ENCODE assay signal across 23 cellular contexts in genomic region chr9:106625259-106625789, GRCh38.
DNase-seq lines count a peak whose midpoint lies in the region; ATAC-seq and TF ChIP-seq lines count a peak whose summit lies in the region.
"Had no signal": no experiment of that assay in that cellular context is flagged by ENCODE, and none has a peak within 500 bp of the region (broad histone marks: within the 10 kb centered on the region; RNA-seq: fewer than 3 reads in every experiment).

No MANE protein-coding gene starts in this region.

- peak overlapping the region in 3 of 10 donors; percentile 11 to 61 (median 20) for H3K27ac ChIP-seq in heart right ventricle
- H3K27ac ChIP-seq in Karpas-422 (ENCODE audit: low read length): no peak overlapping the region
- H3K27ac ChIP-seq: A549; BLaER1 treated with 17β-estradiol and CSF1 and Interleukin-3, amounts not matched to agents 10 nM and 100 nM had no signal

- H3K4me3 ChIP-seq in heart right ventricle (no peak overlapping the region), Karpas-422 (ENCODE audit: low read length) (no peak overlapping the region)
- H3K4me3 ChIP-seq: A549; BLaER1 treated with 17β-estradiol and CSF1 and Interleukin-3, amounts not matched to agents 10 nM and 100 nM; GM23338 had no signal

- H3K27ac Mint-ChIP-seq in endothelial cell (ENCODE audit: unreplicated experiment): peak overlapping the region; percentile 88
- H3K27ac Mint-ChIP-seq: CD4-positive, alpha-beta T cell; CD8-positive, alpha-beta memory T cell; GM23338; H9 had no signal

- peaks cover 26% of the 10 kb centered on the region for H3K4me1 Mint-ChIP-seq in endothelial cell (ENCODE audit: unreplicated experiment)
- H3K4me1 Mint-ChIP-seq: CD14-positive monocyte; CD8-positive, alpha-beta memory T cell had no signal

- H3K4me3 Mint-ChIP-seq in endothelial cell (ENCODE audit: unreplicated experiment): no peak overlapping the region
- H3K4me3 Mint-ChIP-seq: CD14-positive monocyte; CD4-positive, alpha-beta T cell; CD8-positive, alpha-beta memory T cell; GM23338; H9 had no signal

- ATAC-seq in heart right ventricle: peak in 6 of 8 donors; percentile 61 to 86 (median 69)
- no peak for ATAC-seq in left ventricle myocardium superior
- ATAC-seq: A549, GM23338, HCT116 had no signal

- H3K27me3 ChIP-seq in heart right ventricle (no peaks in the 10 kb centered on the region), Karpas-422 (ENCODE audit: low read length) (no peaks in the 10 kb centered on the region)
- H3K27me3 ChIP-seq: BE2C; BLaER1 treated with 17β-estradiol and CSF1 and Interleukin-3, amounts not matched to agents 10 nM and 100 nM had no signal

- TF ChIP-seq CTCF in heart right ventricle (IDR thresholded peaks at IDR 0.05) (no peak), endothelial cell (IDR thresholded peaks at IDR 0.05; ENCODE audit: unreplicated experiment) (no peak)

- H3K36me3 ChIP-seq in heart right ventricle: no peaks in the 10 kb centered on the region
- no peaks in the 10 kb centered on the region for H3K36me3 ChIP-seq in Karpas-422 (ENCODE audit: insufficient read depth, low read length)
- H3K36me3 ChIP-seq: BE2C; BLaER1 treated with 17β-estradiol and CSF1 and Interleukin-3, amounts not matched to agents 10 nM and 100 nM had no signal

- H3K9me2 ChIP-seq in Karpas-422 (replicated peaks; ENCODE audit: insufficient read depth, low read length): no peaks in the 10 kb centered on the region

- H3K9me3 ChIP-seq in heart right ventricle (no peaks in the 10 kb centered on the region), Karpas-422 (ENCODE audit: low read length) (no peaks in the 10 kb centered on the region)
- H3K9me3 ChIP-seq: A549; BE2C; BLaER1 treated with 17β-estradiol and CSF1 and Interleukin-3, amounts not matched to agents 10 nM and 100 nM had no signal

- intact Hi-C loops in heart right ventricle (cut with DNase I) (loop anchor here in 1 of 10 donors (10.0 kb wide), 1 partner anchor 229 kb away; no protein-coding TSS in a partner anchor), left ventricle myocardium superior (cut with micrococcal nuclease) (no loop called here)

- peaks cover 6% of the 10 kb centered on the region for H3K27me3 Mint-ChIP-seq in endothelial cell (ENCODE audit: unreplicated experiment)
- H3K27me3 Mint-ChIP-seq: CD4-positive, alpha-beta T cell; CD8-positive, alpha-beta memory T cell had no signal

- no peaks in the 10 kb centered on the region for H3K9me3 Mint-ChIP-seq in endothelial cell (ENCODE audit: unreplicated experiment)
- H3K9me3 Mint-ChIP-seq: GM23338, H9 had no signal

- H3K9ac ChIP-seq in Karpas-422 (ENCODE audit: low read length): no peak overlapping the region
- H3K9ac ChIP-seq: BLaER1 treated with 17β-estradiol and CSF1 and Interleukin-3, amounts not matched to agents 10 nM and 100 nM had no signal

- DNase-seq in heart right ventricle: peak in 1 of 2 donors; percentile 26
- DNase-seq in left ventricle myocardium superior: no peak
- DNase-seq in Kasumi-1 (lab: John Stamatoyannopoulos, UW): peak; percentile 25 to 45
- DNase-seq in NCI-H524 (lab: John Stamatoyannopoulos, UW): peak; percentile 42 to 58
- no peak for DNase-seq in endothelial cell (ENCODE audit: low spot score)
- no peak for DNase-seq in activated CD4-positive, alpha-beta T cell treated with anti-CD3 and anti-CD28 coated beads for 48 hours
- DNase-seq in Karpas-422: no peak
- DNase-seq: 8988T; ACHN; AML-193; BE2C; CD4-positive, alpha-beta T cell; CD8-positive, alpha-beta memory T cell; DMS 273 treated with DMSO at 0.1 percent for 48 hours; DMS79; EL; GF-D8; H9 had no signal

- WGBS in heart right ventricle, 2 donors: 60 to 66% methylated on average over 3 of the region's 3 CpGs

- no peak overlapping the region for H2AFZ ChIP-seq in Karpas-422 (ENCODE audit: low read length)
- H2AFZ ChIP-seq: GM23338 had no signal

- H4K20me1 ChIP-seq in Karpas-422 (ENCODE audit: insufficient read depth, low read depth, low read length): no peaks in the 10 kb centered on the region
- H4K20me1 ChIP-seq: BLaER1 treated with 17β-estradiol and CSF1 and Interleukin-3, amounts not matched to agents 10 nM and 100 nM had no signal

- H3K4me2 ChIP-seq in Karpas-422 (ENCODE audit: low read depth, low read length, poor library complexity, severe bottlenecking): no peak overlapping the region
- H3K4me2 ChIP-seq: A549; BLaER1 treated with 17β-estradiol and CSF1 and Interleukin-3, amounts not matched to agents 10 nM and 100 nM; GM23338 had no signal

- peaks cover 0 to 22% (median 4%) of the 10 kb centered on the region in 9 donors for H3K4me1 ChIP-seq in heart right ventricle
- no peaks in the 10 kb centered on the region for H3K4me1 ChIP-seq in Karpas-422 (ENCODE audit: low read length)
- H3K4me1 ChIP-seq: A549; BLaER1 treated with 17β-estradiol and CSF1 and Interleukin-3, amounts not matched to agents 10 nM and 100 nM had no signal

- H3K79me2 ChIP-seq in Karpas-422 (ENCODE audit: low read length): no peaks in the 10 kb centered on the region

- no peaks in the 10 kb centered on the region for H3K36me3 Mint-ChIP-seq in endothelial cell (ENCODE audit: low read depth, unreplicated experiment)
- H3K36me3 Mint-ChIP-seq: CD14-positive monocyte had no signal

Comparison
In these comparisons a context has a peak if more than half of its experiments do, and no peak if none do; other contexts are left out.
1. DNase-seq: peak in Kasumi-1 (2 of 2) and NCI-H524 (2 of 2); none in left ventricle myocardium superior (single experiment), endothelial cell (single experiment), activated CD4-positive, alpha-beta T cell treated with anti-CD3 and anti-CD28 coated beads for 48 hours (single experiment) and Karpas-422 (single experiment).